9 cellular contexts compared by ENCODE assay signal in genomic region chr12:121801601-121802484, GRCh38. TPM values are rescaled to one million over a fixed set of nuclear protein-coding genes. Genes with fewer than 3 reads are reported as not detected.
A peak's percentile ranks its signal among the peaks of the same experiment; 100 is the strongest.
DNase-seq lines count a peak whose midpoint lies in the region; ATAC-seq and TF ChIP-seq lines count a peak whose summit lies in the region.
"Had no signal": no experiment of that assay in that cellular context is flagged by ENCODE, and none has a peak within 500 bp of the region (broad histone marks: within the 10 kb centered on the region; RNA-seq: fewer than 3 reads in every experiment).

No MANE protein-coding gene starts in this region.

- peaks cover 22% of the 10 kb centered on the region for H3K4me1 ChIP-seq in prostate gland (replicated peaks)

- intact Hi-C loops in activated naive CD4-positive, alpha-beta T cell treated with anti-CD3 and anti-CD28 coated beads for 36 hours (cut with micrococcal nuclease): loop anchor here (1.0 to 2.0 kb wide), 2 partner anchors 12 to 699 kb away; partner anchors contain the start of gene ZCCHC8
- intact Hi-C loops in prostate gland (cut with DNase I): loop anchor here (10.0 kb wide), 1 partner anchor 217 kb away; the partner anchor contains the start of gene KDM2B

- CTCF ChIA-PET in activated naive CD4-positive, alpha-beta T cell treated with anti-CD3 and anti-CD28 coated beads for 36 hours (lab: Charles Lee): interaction anchor here (0.6 to 12.5 kb wide), 9 partner anchors 6 to 242 kb away, joined by 3 to 494 read pairs (median 5); partner anchors contain the start of genes PSMD9 and RHOF

- WGBS in prostate gland: 2% methylated on average over 18 of the region's 18 CpGs

- DNase-seq in activated CD4-positive, CD25-positive, alpha-beta regulatory T cell treated with anti-CD3 and anti-CD28 coated beads, Interleukin-2, amount 50 U/mL, for 16 hours (ENCODE audit: low read depth, low spot score): peak; percentile 28
- DNase-seq in activated CD4-positive, CD25-positive, alpha-beta regulatory T cell treated with anti-CD3 and anti-CD28 coated beads, Interleukin-2, amount 50 U/mL, for 72 hours: no peak
- DNase-seq in NCI-H82 (lab: John Stamatoyannopoulos, UW) (peak; percentile 73), glomerular visceral epithelial cell (ENCODE audit: extremely low spot score) (peak; percentile 34), prostate gland (ENCODE audit: low spot score) (no peak)
- DNase-seq in activated naive CD4-positive, alpha-beta T cell treated with anti-CD3 and anti-CD28 coated beads for 36 hours: peak; percentile 58

- H3K27ac ChIP-seq in prostate gland: peak overlapping the region; percentile 98 to 100

- no peaks in the 10 kb centered on the region for H3K9me3 ChIP-seq in prostate gland

- TF ChIP-seq POLR2A in prostate gland (IDR thresholded peaks at IDR 0.05): no peak

- no peak for TF ChIP-seq CTCF in prostate gland (IDR thresholded peaks at IDR 0.05)

- H3K36me3 ChIP-seq in prostate gland: no peaks in the 10 kb centered on the region

- H3K27me3 Mint-ChIP-seq in activated naive CD4-positive, alpha-beta T cell treated with anti-CD3 and anti-CD28 coated beads for 36 hours (ENCODE audit: low read depth): no peaks in the 10 kb centered on the region

- H3K4me3 ChIP-seq in prostate gland: peak overlapping the region; percentile 59 to 84

- H3K4me1 Mint-ChIP-seq in activated naive CD4-positive, alpha-beta T cell treated with anti-CD3 and anti-CD28 coated beads for 36 hours (ENCODE audit: low read depth): peaks cover 33% of the 10 kb centered on the region

- peaks cover 27% of the 10 kb centered on the region for H3K36me3 Mint-ChIP-seq in activated naive CD4-positive, alpha-beta T cell treated with anti-CD3 and anti-CD28 coated beads for 36 hours (ENCODE audit: low read depth)

- peak overlapping the region; percentile 97 for H3K4me3 Mint-ChIP-seq in activated naive CD4-positive, alpha-beta T cell treated with anti-CD3 and anti-CD28 coated beads for 36 hours

- no peaks in the 10 kb centered on the region for H3K9me3 Mint-ChIP-seq in activated naive CD4-positive, alpha-beta T cell treated with anti-CD3 and anti-CD28 coated beads for 36 hours

- no peaks in the 10 kb centered on the region for H3K27me3 ChIP-seq in prostate gland (replicated peaks; ENCODE audit: insufficient read depth)

- ATAC-seq in GM21367 (IDR thresholded peaks at IDR 0.05; ENCODE audit: unreplicated experiment) (no peak), GM19395 (IDR thresholded peaks at IDR 0.05; ENCODE audit: unreplicated experiment) (no peak)

- peak overlapping the region; percentile 100 for H3K27ac Mint-ChIP-seq in activated naive CD4-positive, alpha-beta T cell treated with anti-CD3 and anti-CD28 coated beads for 36 hours

RNA-seq across cellular contexts. Expression of gene SETD1B, which starts 2.0 kb away (rescaled TPM):
- total RNA-seq in activated naive CD4-positive, alpha-beta T cell treated with anti-CD3 and anti-CD28 coated beads for 36 hours: 1 to 10 TPM; 8.2 to 8.3 TPM
- total RNA-seq in prostate gland: 10 to 100 TPM; 19.2 to 27.5 TPM

RNA-seq across cellular contexts. Expression of gene RHOF, which starts 8.4 kb away (rescaled TPM):
- total RNA-seq in activated naive CD4-positive, alpha-beta T cell treated with anti-CD3 and anti-CD28 coated beads for 36 hours: 10 to 100 TPM; 64.4 to 67.5 TPM
- 10 to 100 TPM in 1 of 2 donors, 1 to 10 TPM in 1; 9.5 to 23.5 TPM for total RNA-seq in prostate gland

RNA-seq across cellular contexts. Expression of gene HPD, which starts 56.8 kb away (rescaled TPM):
- total RNA-seq in activated naive CD4-positive, alpha-beta T cell treated with anti-CD3 and anti-CD28 coated beads for 36 hours: not detected
- 1 to 10 TPM in 1 of 2 donors, under 1 TPM in 1; 0.41 to 4.0 TPM for total RNA-seq in prostate gland
- total RNA-seq: dermis microvascular lymphatic vessel endothelial cell had no signal

Comparison
In these comparisons a context has a peak if more than half of its experiments do, and no peak if none do; other contexts are left out.
1. DNase-seq: peak in activated CD4-positive, CD25-positive, alpha-beta regulatory T cell treated with anti-CD3 and anti-CD28 coated beads, Interleukin-2, amount 50 U/mL, for 16 hours (single experiment), NCI-H82 (single experiment), activated naive CD4-positive, alpha-beta T cell treated with anti-CD3 and anti-CD28 coated beads for 36 hours (single experiment) and glomerular visceral epithelial cell (single experiment); none in activated CD4-positive, CD25-positive, alpha-beta regulatory T cell treated with anti-CD3 and anti-CD28 coated beads, Interleukin-2, amount 50 U/mL, for 72 hours (single experiment) and prostate gland (single experiment).